Comparison of ENCODE assay signal across 15 cellular contexts in the genomic region with DNA sequence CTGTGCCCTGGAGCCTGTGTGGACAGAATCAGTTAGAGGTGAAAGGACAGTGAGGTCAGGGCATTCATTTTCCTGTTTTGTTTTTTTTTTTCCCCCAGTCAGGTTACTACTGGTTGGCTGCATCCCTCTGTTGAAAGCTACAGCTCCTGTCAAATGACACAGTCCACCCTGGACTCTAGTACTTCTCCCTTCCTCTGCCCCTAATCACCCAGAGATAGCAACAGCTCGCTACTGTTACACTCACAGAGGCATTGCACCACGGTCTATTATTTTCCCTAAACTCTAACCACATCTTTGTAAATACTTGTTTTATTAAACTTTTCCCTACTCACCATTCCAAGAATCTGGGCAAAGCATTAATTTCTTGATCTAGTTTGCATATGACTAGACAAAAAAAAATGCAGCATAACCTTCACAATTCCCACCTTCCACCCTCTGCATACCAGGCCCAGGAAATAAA.
DNase-seq lines count a peak whose midpoint lies in the region; ATAC-seq, FAIRE-seq and TF ChIP-seq lines count a peak whose summit lies in the region.
"Had no signal": no experiment of that assay in that cellular context is flagged by ENCODE, and none has a peak within 500 bp of the region (broad histone marks: within the 10 kb centered on the region; RNA-seq: fewer than 3 reads in every experiment).

No MANE protein-coding gene starts in this region.

- no peak for TF ChIP-seq CTCF in AG09309 (IDR thresholded peaks at IDR 0.05; ENCODE audit: control insufficient read depth, insufficient read depth, low read depth, low read length, missing control alignments)
- TF ChIP-seq CTCF in fibroblast of mammary gland (conservative IDR thresholded peaks at IDR 0.05; ENCODE audit: control insufficient read depth, insufficient read depth, low read depth, low read length), result no peak
- no peak for TF ChIP-seq CTCF in lower lobe of right lung (IDR thresholded peaks at IDR 0.05)
- TF ChIP-seq CTCF in type B pancreatic cell (conservative IDR thresholded peaks at IDR 0.05), result no peak

- FAIRE-seq in H54 (lab: Jason Lieb, UNC), result no peak
- FAIRE-seq: endothelial cell of umbilical vein had no signal

- no peaks in the 10 kb centered on the region for H3K9me3 Mint-ChIP-seq in type B pancreatic cell
- H3K9me3 Mint-ChIP-seq: activated B cell treated with CpG ODN at 0.5 μM for 24 hours had no signal

- H3K27ac ChIP-seq in lower lobe of right lung, result no peak overlapping the region
- H3K27ac ChIP-seq: suprapubic skin had no signal

- no peaks in the 10 kb centered on the region for H3K36me3 ChIP-seq in lower lobe of right lung
- H3K36me3 ChIP-seq: suprapubic skin had no signal

- no peaks in the 10 kb centered on the region for H3K9me3 ChIP-seq in lower lobe of right lung
- H3K9me3 ChIP-seq: suprapubic skin had no signal

- H3K4me3 ChIP-seq in AG09309 (ENCODE audit: control insufficient read depth, low read depth, low read length) (no peak overlapping the region), fibroblast of mammary gland (ENCODE audit: control insufficient read depth, low read depth, low read length) (no peak overlapping the region), lower lobe of right lung (no peak overlapping the region)
- H3K4me3 ChIP-seq: suprapubic skin had no signal

- H3K27me3 ChIP-seq in lower lobe of right lung (ENCODE audit: low read depth), result no peaks in the 10 kb centered on the region
- H3K27me3 ChIP-seq: suprapubic skin had no signal

- no peak overlapping the region for H3K27ac Mint-ChIP-seq in type B pancreatic cell
- H3K27ac Mint-ChIP-seq: activated B cell treated with CpG ODN at 0.5 μM for 24 hours had no signal

- ATAC-seq in lower lobe of right lung, result peak; percentile 37 to 53
- no peak for ATAC-seq in HG03135 (IDR thresholded peaks at IDR 0.05; ENCODE audit: unreplicated experiment)
- no peak for ATAC-seq in GM18909 (IDR thresholded peaks at IDR 0.05; ENCODE audit: poor library complexity, unreplicated experiment)

- H3K27me3 Mint-ChIP-seq in type B pancreatic cell, result no peaks in the 10 kb centered on the region
- H3K27me3 Mint-ChIP-seq: activated B cell treated with CpG ODN at 0.5 μM for 24 hours had no signal

- no peaks in the 10 kb centered on the region for H3K36me3 Mint-ChIP-seq in type B pancreatic cell

- TF ChIP-seq POLR2A in H54 (IDR thresholded peaks at IDR 0.05; ENCODE audit: low read depth, low read length), result no peak

- intact Hi-C loops in lower lobe of right lung (cut with DNase I), result no loop called here

- H3K4me1 Mint-ChIP-seq in type B pancreatic cell (ENCODE audit: unreplicated experiment), result peaks cover 4% of the 10 kb centered on the region
- H3K4me1 Mint-ChIP-seq: activated B cell treated with CpG ODN at 0.5 μM for 24 hours had no signal

- H3K4me3 Mint-ChIP-seq in type B pancreatic cell, result no peak overlapping the region
- H3K4me3 Mint-ChIP-seq: activated B cell treated with CpG ODN at 0.5 μM for 24 hours had no signal

- peak; percentile 67 for DNase-seq in AG09309 (ENCODE audit: low read depth)
- DNase-seq in LHCN-M2 (ENCODE audit: low read depth), result peak; percentile 28
- DNase-seq in fibroblast of mammary gland (ENCODE audit: low read depth), result peak; percentile 32
- no peak for DNase-seq in lower lobe of right lung
- DNase-seq in H54 (ENCODE audit: insufficient read length, low spot score), result no peak
- DNase-seq in type B pancreatic cell (ENCODE audit: extremely low spot score, unreplicated experiment), result no peak
- DNase-seq: activated B cell treated with CpG ODN at 0.5 μM for 24 hours; activated CD8-positive, alpha-beta memory T cell treated with anti-CD3 and anti-CD28 coated beads, Interleukin-2, amount 50 U/mL, for 4 hours; activated naive CD4-positive, alpha-beta T cell treated with anti-CD3 and anti-CD28 coated beads, Interleukin-2, amount 50 U/mL, for 16 hours; NCI-H1092; stimulated activated CD4-positive, alpha-beta T cell treated with anti-CD3 and anti-CD28 coated beads, Interleukin-15, amount 100 ng/mL, for 24 hours had no signal

- H3K4me1 ChIP-seq in lower lobe of right lung, result no peaks in the 10 kb centered on the region
- H3K4me1 ChIP-seq: suprapubic skin had no signal

Comparison
In these comparisons a context has a peak if more than half of its experiments do, and no peak if none do; other contexts are left out.
1. DNase-seq: peak in AG09309 (single experiment), LHCN-M2 (single experiment) and fibroblast of mammary gland (single experiment); none in lower lobe of right lung (single experiment), H54 (single experiment) and type B pancreatic cell (single experiment).
2. ATAC-seq: peak in lower lobe of right lung (2 of 2); none in HG03135 (single experiment) and GM18909 (single experiment).